ENCODE assay signal across 18 cellular contexts in genomic region chr6:11368264-11368663, GRCh38.
DNase-seq lines count a peak whose midpoint lies in the region; ATAC-seq and TF ChIP-seq lines count a peak whose summit lies in the region.
"Had no signal": no experiment of that assay in that cellular context is flagged by ENCODE, and none has a peak within 500 bp of the region (broad histone marks: within the 10 kb centered on the region; RNA-seq: fewer than 3 reads in every experiment).

No MANE protein-coding gene starts in this region.

- H3K27ac ChIP-seq in right atrium auricular region (peak overlapping the region; percentile 77 to 84), mammary epithelial cell (ENCODE audit: insufficient read depth, low read depth, low read length) (peak overlapping the region; percentile 72), lower lobe of right lung (peak overlapping the region; percentile 83)

- intact Hi-C loops in Right ventricle myocardium superior (cut with DNase I): no loop called here
- intact Hi-C loops in mammary epithelial cell (cut with micrococcal nuclease): no loop called here
- intact Hi-C loops in lower lobe of right lung (cut with DNase I): no loop called here

- no peaks in the 10 kb centered on the region for H4K20me1 ChIP-seq in mammary epithelial cell (ENCODE audit: insufficient read depth, low read length)

- H3K4me2 ChIP-seq in mammary epithelial cell (ENCODE audit: insufficient read depth, low read depth, low read length): no peak overlapping the region

- H3K9ac ChIP-seq in mammary epithelial cell (ENCODE audit: insufficient read depth, low read length): no peak overlapping the region

- no TSS peak for BruUV-seq in mammary epithelial cell (replicated peaks; lab: Mats Ljungman, UMichigan)

- H2AFZ ChIP-seq in mammary epithelial cell (ENCODE audit: low read depth, low read length): no peak overlapping the region

- peaks cover 0 to 30% of the 10 kb centered on the region in 2 donors for H3K4me1 ChIP-seq in right atrium auricular region
- peaks cover 45% of the 10 kb centered on the region for H3K4me1 ChIP-seq in mammary epithelial cell (ENCODE audit: insufficient read depth, low read length)
- peaks cover 73% of the 10 kb centered on the region for H3K4me1 ChIP-seq in lower lobe of right lung

- H3K79me2 ChIP-seq in mammary epithelial cell (ENCODE audit: insufficient read depth, low read length): no peaks in the 10 kb centered on the region

- H3K4me3 ChIP-seq in right atrium auricular region: no peak overlapping the region
- H3K4me3 ChIP-seq in mammary epithelial cell (replicated peaks in 1 of 3; ENCODE audit: insufficient read depth in 1 of 3, low read depth in 2 of 3, low read length in 3 of 3): no peak overlapping the region
- H3K4me3 ChIP-seq in lower lobe of right lung: no peak overlapping the region
- H3K4me3 ChIP-seq: colonic mucosa, gastroesophageal sphincter, SJSA1 had no signal

- no peak for TF ChIP-seq CTCF in right atrium auricular region (IDR thresholded peaks at IDR 0.05)
- no peak for TF ChIP-seq CTCF in mammary epithelial cell (conservative IDR thresholded peaks at IDR 0.05 in 1 of 2, IDR thresholded peaks at IDR 0.05 in 1 of 2; ENCODE audit: extremely low read depth in 1 of 2, insufficient read depth in 1 of 2, low read depth in 1 of 2, low read length in 2 of 2)
- TF ChIP-seq CTCF in lower lobe of right lung (IDR thresholded peaks at IDR 0.05): no peak

- in situ Hi-C loops in mammary epithelial cell (cut with MboI; ENCODE audit: low sequenced_read_pairs in 2 of 2): no loop called here

- H3K9me3 ChIP-seq in right atrium auricular region (no peaks in the 10 kb centered on the region), mammary epithelial cell (replicated peaks; ENCODE audit: insufficient read depth, low read length) (no peaks in the 10 kb centered on the region), lower lobe of right lung (no peaks in the 10 kb centered on the region)
- H3K9me3 ChIP-seq: colonic mucosa, gastroesophageal sphincter, SJSA1 had no signal

- no peaks in the 10 kb centered on the region for H3K36me3 ChIP-seq in right atrium auricular region
- no peaks in the 10 kb centered on the region for H3K36me3 ChIP-seq in mammary epithelial cell (ENCODE audit: insufficient read depth, low read length)
- no peaks in the 10 kb centered on the region for H3K36me3 ChIP-seq in lower lobe of right lung
- H3K36me3 ChIP-seq: colonic mucosa, gastroesophageal sphincter, SJSA1 had no signal

- CTCF ChIA-PET in mammary epithelial cell (lab: Charles Lee; ENCODE audit: low non-redundant PET): no interaction called here

- dilution Hi-C loops in mammary epithelial cell (cut with HindIII; ENCODE audit: low sequenced_read_pairs): no loop called here

- no peak for ATAC-seq in Right ventricle myocardium superior (ENCODE audit: poor library complexity)
- no peak for ATAC-seq in lower lobe of right lung
- ATAC-seq in GM19023 (IDR thresholded peaks at IDR 0.05; ENCODE audit: unreplicated experiment): no peak
- no peak for ATAC-seq in GM19395 (IDR thresholded peaks at IDR 0.05; ENCODE audit: unreplicated experiment)
- ATAC-seq: gastroesophageal sphincter; naive thymus-derived CD4-positive, alpha-beta T cell had no signal

- DNase-seq in right atrium auricular region (ENCODE audit: low spot score): no peak
- DNase-seq in Right ventricle myocardium superior: no peak
- DNase-seq in mammary epithelial cell: peak; percentile 50
- DNase-seq in lower lobe of right lung: no peak
- no peak for DNase-seq in HT-29 (ENCODE audit: low spot score)
- DNase-seq in NCI-H1436 treated with DMSO at 0.1 percent for 48 hours (lab: John Stamatoyannopoulos, UW): no peak
- DNase-seq: activated gamma-delta T cell; anterior cingulate cortex; CD4-positive, alpha-beta T cell; naive thymus-derived CD4-positive, alpha-beta T cell; NCI-H2081 treated with DMSO at 0.1 percent for 48 hours; NCI-H524; stimulated activated naive B cell treated with anti-CD40 and anti-IgM and Interleukin-4, amounts not matched to agents 10 μg/mL and 1 μg/mL and 100 μg/mL, for 72 hours had no signal

- WGBS in mammary epithelial cell (ENCODE audit: low coverage, missing lambda C conversion rate): 53% methylated on average over 5 of the region's 5 CpGs

- H3K27me3 ChIP-seq in right atrium auricular region (no peaks in the 10 kb centered on the region), mammary epithelial cell (ENCODE audit: insufficient read depth, low read length) (no peaks in the 10 kb centered on the region), lower lobe of right lung (ENCODE audit: low read depth) (no peaks in the 10 kb centered on the region)
- H3K27me3 ChIP-seq: colonic mucosa, gastroesophageal sphincter, SJSA1 had no signal
